In the genomic region with DNA sequence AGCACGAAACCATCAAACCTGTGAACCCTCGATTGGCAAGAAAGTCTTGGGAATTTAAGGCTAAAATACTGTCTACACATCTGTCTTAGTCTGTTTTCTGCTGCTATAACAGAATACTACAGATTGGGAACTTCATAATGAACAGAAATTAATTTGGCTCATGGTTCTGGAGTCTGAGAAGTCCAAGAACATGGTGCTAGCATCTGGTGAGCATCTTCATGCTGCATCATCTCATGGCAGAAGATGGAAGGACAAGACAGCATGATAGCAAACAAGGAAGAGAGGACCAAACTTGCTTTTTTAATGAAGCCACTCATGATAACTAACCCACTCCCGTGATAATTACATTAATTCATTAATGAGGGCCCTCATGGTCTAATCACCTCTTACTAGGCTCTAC, we compare ENCODE assay signal across 27 cellular contexts.
"Had no signal": no experiment of that assay in that cellular context is flagged by ENCODE, and none has a peak within 500 bp of the region (broad histone marks: within the 10 kb centered on the region; RNA-seq: fewer than 3 reads in every experiment).

No MANE protein-coding gene starts in this region.

- H3K27ac ChIP-seq: colonic mucosa, coronary artery, dorsolateral prefrontal cortex, epithelial cell of prostate, esophagus muscularis mucosa, esophagus squamous epithelium, foreskin keratinocyte, gastrocnemius medialis, gastroesophageal sphincter, heart left ventricle, heart right ventricle had no signal

- DNase-seq: colonic mucosa; cortex of kidney; dermis blood vessel endothelial cell; dorsolateral prefrontal cortex; effector CD4-positive, alpha-beta T cell; effector CD8-positive, alpha-beta T cell; effector memory CD4-positive, alpha-beta T cell; effector memory CD8-positive, alpha-beta T cell; endodermal cell; erythroblast; esophagus squamous epithelium; foreskin fibroblast; foreskin keratinocyte; foreskin melanocyte; gastrocnemius medialis; glutamatergic neuron; head of caudate nucleus; heart left ventricle; heart right ventricle had no signal

- H3K4me3 ChIP-seq: colonic mucosa, coronary artery, dorsolateral prefrontal cortex, esophagus muscularis mucosa, esophagus squamous epithelium, gastrocnemius medialis, gastroesophageal sphincter, heart left ventricle, heart right ventricle had no signal

- ATAC-seq: effector memory CD8-positive, alpha-beta T cell; esophagus mucosa; foreskin keratinocyte; gastrocnemius medialis; gastroesophageal sphincter; heart left ventricle; heart right ventricle had no signal

- FAIRE-seq: colon, endometrium, endothelial cell of umbilical vein had no signal

- H3K4me1 ChIP-seq: colonic mucosa, foreskin keratinocyte, gastrocnemius medialis, gastroesophageal sphincter had no signal

- H3K27me3 ChIP-seq: colonic mucosa, esophagus muscularis mucosa, foreskin keratinocyte, gastrocnemius medialis, gastroesophageal sphincter had no signal

- H3K36me3 ChIP-seq: colonic mucosa, esophagus muscularis mucosa, esophagus squamous epithelium, gastrocnemius medialis, gastroesophageal sphincter, heart left ventricle, heart right ventricle had no signal

- H3K9me3 ChIP-seq: colonic mucosa, esophagus muscularis mucosa, esophagus squamous epithelium, gastrocnemius medialis, gastroesophageal sphincter had no signal
